Comparison of ENCODE assay signal across 13 cellular contexts in genomic region chr3:49122022-49122421, GRCh38. TPM values are rescaled to one million over a fixed set of nuclear protein-coding genes. Genes with fewer than 3 reads are reported as not detected.
A peak's percentile ranks its signal among the peaks of the same experiment; 100 is the strongest.
DNase-seq lines count a peak whose midpoint lies in the region; ATAC-seq, FAIRE-seq and TF ChIP-seq lines count a peak whose summit lies in the region.
"Had no signal": no experiment of that assay in that cellular context is flagged by ENCODE, and none has a peak within 500 bp of the region (broad histone marks: within the 10 kb centered on the region; RNA-seq: fewer than 3 reads in every experiment).

No MANE protein-coding gene starts in this region.

- no peak for DNase-seq in stimulated activated naive CD8-positive, alpha-beta T cell treated with anti-CD3 and anti-CD28 coated beads, Interleukin-15, Interleukin-2, amounts not matched to agents 100 U/mL and 50 U/mL, for 24 hours
- no peak for DNase-seq in activated T-helper 2 cell treated with anti-CD3 and anti-CD28 coated beads, Interferon-gamma antibody, Interleukin-2, Interleukin-4, amounts not matched to agents 10 μg/mL and 5 μg/mL and 100 μg/mL, durations not matched to agents 14 hours and 24 hours and 36 hours (ENCODE audit: low spot score)
- no peak for DNase-seq in naive B cell
- no peak for DNase-seq in NCI-H187 (lab: John Stamatoyannopoulos, UW)
- DNase-seq in D721Med (ENCODE audit: insufficient read length, low spot score), result no peak
- no peak for DNase-seq in GM13976 (ENCODE audit: low spot score)
- DNase-seq: EL, NCI-H2081, NCI-H82, trophoblast cell had no signal

- intact Hi-C loops in activated T-helper 2 cell treated with anti-CD3 and anti-CD28 coated beads, Interferon-gamma antibody, Interleukin-2, Interleukin-4, amounts not matched to agents 10 μg/mL and 5 μg/mL and 100 μg/mL, durations not matched to agents 14 hours and 24 hours and 36 hours (cut with micrococcal nuclease), result loop anchor here (5.0 kb wide), 1 partner anchor 45 kb away; the partner anchor contains the start of gene CCDC71

- H3K9me3 Mint-ChIP-seq in stimulated activated naive CD8-positive, alpha-beta T cell treated with anti-CD3 and anti-CD28 coated beads, Interleukin-15, Interleukin-2, amounts not matched to agents 100 ng/mL and 50 ng/mL, for 24 hours, result no peaks in the 10 kb centered on the region
- H3K9me3 Mint-ChIP-seq in activated T-helper 2 cell treated with anti-CD3 and anti-CD28 coated beads, Interferon-gamma antibody, Interleukin-2, Interleukin-4, amounts not matched to agents 10 μg/mL and 5 μg/mL and 100 μg/mL, durations not matched to agents 14 hours and 24 hours and 36 hours, result no peaks in the 10 kb centered on the region
- no peaks in the 10 kb centered on the region for H3K9me3 Mint-ChIP-seq in naive B cell

- peak overlapping the region; percentile 82 for H3K27ac Mint-ChIP-seq in stimulated activated naive CD8-positive, alpha-beta T cell treated with anti-CD3 and anti-CD28 coated beads, Interleukin-15, Interleukin-2, amounts not matched to agents 100 ng/mL and 50 ng/mL, for 24 hours
- H3K27ac Mint-ChIP-seq in activated T-helper 2 cell treated with anti-CD3 and anti-CD28 coated beads, Interferon-gamma antibody, Interleukin-2, Interleukin-4, amounts not matched to agents 10 μg/mL and 5 μg/mL and 100 μg/mL, durations not matched to agents 14 hours and 24 hours and 36 hours, result peak overlapping the region; percentile 3
- peak overlapping the region; percentile 44 to 92 (median 82) for H3K27ac Mint-ChIP-seq in naive B cell

- H3K27me3 Mint-ChIP-seq in stimulated activated naive CD8-positive, alpha-beta T cell treated with anti-CD3 and anti-CD28 coated beads, Interleukin-15, Interleukin-2, amounts not matched to agents 100 ng/mL and 50 ng/mL, for 24 hours, result no peaks in the 10 kb centered on the region
- H3K27me3 Mint-ChIP-seq in activated T-helper 2 cell treated with anti-CD3 and anti-CD28 coated beads, Interferon-gamma antibody, Interleukin-2, Interleukin-4, amounts not matched to agents 10 μg/mL and 5 μg/mL and 100 μg/mL, durations not matched to agents 14 hours and 24 hours and 36 hours (ENCODE audit: low read depth), result no peaks in the 10 kb centered on the region
- H3K27me3 Mint-ChIP-seq in naive B cell, result no peaks in the 10 kb centered on the region

- peaks cover 17% of the 10 kb centered on the region for H3K36me3 Mint-ChIP-seq in stimulated activated naive CD8-positive, alpha-beta T cell treated with anti-CD3 and anti-CD28 coated beads, Interleukin-15, Interleukin-2, amounts not matched to agents 100 ng/mL and 50 ng/mL, for 24 hours (ENCODE audit: low read depth)
- peaks cover 22% of the 10 kb centered on the region for H3K36me3 Mint-ChIP-seq in activated T-helper 2 cell treated with anti-CD3 and anti-CD28 coated beads, Interferon-gamma antibody, Interleukin-2, Interleukin-4, amounts not matched to agents 10 μg/mL and 5 μg/mL and 100 μg/mL, durations not matched to agents 14 hours and 24 hours and 36 hours (ENCODE audit: low read depth)
- H3K36me3 Mint-ChIP-seq in naive B cell, result no peaks in the 10 kb centered on the region

- no peak for FAIRE-seq in D721Med (lab: Jason Lieb, UNC)
- FAIRE-seq: frontal cortex had no signal

- ATAC-seq in stimulated activated naive CD8-positive, alpha-beta T cell treated with anti-CD3 and anti-CD28 coated beads, Interleukin-15, Interleukin-2, amounts not matched to agents 100 U/mL and 50 U/mL, for 24 hours, result no peak
- no peak for ATAC-seq in naive B cell (ENCODE audit: low read depth in 2 of 2)
- no peak for ATAC-seq in SK-N-SH treated with all-trans-retinoic acid at 6 μM for 48 hours

- H3K4me3 Mint-ChIP-seq in stimulated activated naive CD8-positive, alpha-beta T cell treated with anti-CD3 and anti-CD28 coated beads, Interleukin-15, Interleukin-2, amounts not matched to agents 100 ng/mL and 50 ng/mL, for 24 hours, result no peak overlapping the region
- peak overlapping the region; percentile 40 for H3K4me3 Mint-ChIP-seq in activated T-helper 2 cell treated with anti-CD3 and anti-CD28 coated beads, Interferon-gamma antibody, Interleukin-2, Interleukin-4, amounts not matched to agents 10 μg/mL and 5 μg/mL and 100 μg/mL, durations not matched to agents 14 hours and 24 hours and 36 hours (ENCODE audit: low read depth)
- peak overlapping the region in 7 of 8 donors; percentile 57 to 93 (median 86) for H3K4me3 Mint-ChIP-seq in naive B cell

- peaks cover 19% of the 10 kb centered on the region for H3K4me1 Mint-ChIP-seq in stimulated activated naive CD8-positive, alpha-beta T cell treated with anti-CD3 and anti-CD28 coated beads, Interleukin-15, Interleukin-2, amounts not matched to agents 100 ng/mL and 50 ng/mL, for 24 hours (ENCODE audit: low read depth)
- H3K4me1 Mint-ChIP-seq in activated T-helper 2 cell treated with anti-CD3 and anti-CD28 coated beads, Interferon-gamma antibody, Interleukin-2, Interleukin-4, amounts not matched to agents 10 μg/mL and 5 μg/mL and 100 μg/mL, durations not matched to agents 14 hours and 24 hours and 36 hours (ENCODE audit: low read depth), result peaks cover 11% of the 10 kb centered on the region
- H3K4me1 Mint-ChIP-seq in naive B cell, result peaks cover 11 to 20% (median 16%) of the 10 kb centered on the region in 3 donors

- in situ Hi-C loops in GM13976 (cut with MboI; ENCODE audit: low sequenced_read_pairs, unreplicated experiment), result no loop called here

- no peak for TF ChIP-seq CTCF in D721Med (IDR thresholded peaks at IDR 0.05; ENCODE audit: insufficient read depth, missing control alignments)
- no peak for TF ChIP-seq CTCF in GM13976 (IDR thresholded peaks at IDR 0.05; ENCODE audit: borderline replicate concordance, control extremely low read depth, extremely low read depth, insufficient read depth, missing control alignments)

TF ChIP-seq in SK-N-SH treated with all-trans-retinoic acid at 6 μM for 48 hours, 23 proteins besides CTCF, POLR2A, EP300 and RAD21:
- TF ChIP-seq ISL1 (CRISPR knock-in tag; IDR thresholded peaks at IDR 0.05), result no peak
- TF ChIP-seq SNAI2 (CRISPR knock-in tag; IDR thresholded peaks at IDR 0.05), result no peak
- no peak for TF ChIP-seq ZNF70 (CRISPR knock-in tag; IDR thresholded peaks at IDR 0.05)
- no peak for TF ChIP-seq TOX (CRISPR knock-in tag; IDR thresholded peaks at IDR 0.05; ENCODE audit: borderline replicate concordance)
- TF ChIP-seq CREB5 (CRISPR knock-in tag; IDR thresholded peaks at IDR 0.05; ENCODE audit: low read depth), result no peak
- no peak for TF ChIP-seq ZNF565 (CRISPR knock-in tag; conservative IDR thresholded peaks at IDR 0.05; ENCODE audit: low read depth)
- no peak for TF ChIP-seq PATZ1 (CRISPR knock-in tag; IDR thresholded peaks at IDR 0.05; ENCODE audit: borderline replicate concordance)
- TF ChIP-seq ARNTL (CRISPR knock-in tag; IDR thresholded peaks at IDR 0.05; ENCODE audit: borderline replicate concordance, low read depth), result no peak
TF ChIP-seq in SK-N-SH treated with all-trans-retinoic acid at 6 μM for 48 hours: peak in this region for 0.

RNA-seq across cellular contexts. Expression of gene USP19, which starts 1.4 kb away (rescaled TPM):
- 47.9 and 54.8 TPM in 2 replicates for total RNA-seq in activated T-helper 2 cell treated with anti-CD3 and anti-CD28 coated beads, Interferon-gamma antibody, Interleukin-2, Interleukin-4, amounts not matched to agents 10 μg/mL and 5 μg/mL and 100 μg/mL, durations not matched to agents 14 hours and 24 hours and 36 hours
- 10 to 100 TPM; 19.6 to 36.0 (median 23.6) TPM for polyA plus RNA-seq in naive B cell (ENCODE audit: low read depth in 6 of 6)

RNA-seq across cellular contexts. Expression of gene LAMB2, which starts 10.8 kb away (rescaled TPM):
- 0.34 TPM in 1 of 2 replicates, not detected in the other for total RNA-seq in activated T-helper 2 cell treated with anti-CD3 and anti-CD28 coated beads, Interferon-gamma antibody, Interleukin-2, Interleukin-4, amounts not matched to agents 10 μg/mL and 5 μg/mL and 100 μg/mL, durations not matched to agents 14 hours and 24 hours and 36 hours
- polyA plus RNA-seq in naive B cell (ENCODE audit: low read depth in 6 of 6), result not detected

RNA-seq across cellular contexts. Expression of gene QARS1, which starts 17.5 kb away (rescaled TPM):
- total RNA-seq in activated T-helper 2 cell treated with anti-CD3 and anti-CD28 coated beads, Interferon-gamma antibody, Interleukin-2, Interleukin-4, amounts not matched to agents 10 μg/mL and 5 μg/mL and 100 μg/mL, durations not matched to agents 14 hours and 24 hours and 36 hours, result 209 and 226 TPM in 2 replicates
- 100 to 1,000 TPM in 3 of 6 donors, 10 to 100 TPM in 3; 35.6 to 111 (median 98.3) TPM for polyA plus RNA-seq in naive B cell (ENCODE audit: low read depth in 6 of 6)

RNA-seq across cellular contexts. Expression of gene QRICH1, which starts 28.2 kb away (rescaled TPM):
- total RNA-seq in activated T-helper 2 cell treated with anti-CD3 and anti-CD28 coated beads, Interferon-gamma antibody, Interleukin-2, Interleukin-4, amounts not matched to agents 10 μg/mL and 5 μg/mL and 100 μg/mL, durations not matched to agents 14 hours and 24 hours and 36 hours, result 145 and 164 TPM in 2 replicates
- 10 to 100 TPM; 15.3 to 34.5 (median 26.1) TPM for polyA plus RNA-seq in naive B cell (ENCODE audit: low read depth in 6 of 6)

RNA-seq across cellular contexts. Expression of gene CCDC71, which starts 44.1 kb away (rescaled TPM):
- total RNA-seq in activated T-helper 2 cell treated with anti-CD3 and anti-CD28 coated beads, Interferon-gamma antibody, Interleukin-2, Interleukin-4, amounts not matched to agents 10 μg/mL and 5 μg/mL and 100 μg/mL, durations not matched to agents 14 hours and 24 hours and 36 hours, result 24.4 and 24.9 TPM in 2 replicates
- 1 to 10 TPM in 5 of 6 donors, under 1 TPM in 1; 0.14 to 1.8 (median 1.3) TPM for polyA plus RNA-seq in naive B cell (ENCODE audit: low read depth in 6 of 6)

Comparison
In these comparisons a context has a peak if more than half of its experiments do, and no peak if none do; other contexts are left out.
1. H3K27ac Mint-ChIP-seq: peak in every context shown above with its lines; median percentile 82 in stimulated activated naive CD8-positive, alpha-beta T cell treated with anti-CD3 and anti-CD28 coated beads, Interleukin-15, Interleukin-2, amounts not matched to agents 100 ng/mL and 50 ng/mL, for 24 hours; 82 in naive B cell; 3 in activated T-helper 2 cell treated with anti-CD3 and anti-CD28 coated beads, Interferon-gamma antibody, Interleukin-2, Interleukin-4, amounts not matched to agents 10 μg/mL and 5 μg/mL and 100 μg/mL, durations not matched to agents 14 hours and 24 hours and 36 hours.